In the genomic region with DNA sequence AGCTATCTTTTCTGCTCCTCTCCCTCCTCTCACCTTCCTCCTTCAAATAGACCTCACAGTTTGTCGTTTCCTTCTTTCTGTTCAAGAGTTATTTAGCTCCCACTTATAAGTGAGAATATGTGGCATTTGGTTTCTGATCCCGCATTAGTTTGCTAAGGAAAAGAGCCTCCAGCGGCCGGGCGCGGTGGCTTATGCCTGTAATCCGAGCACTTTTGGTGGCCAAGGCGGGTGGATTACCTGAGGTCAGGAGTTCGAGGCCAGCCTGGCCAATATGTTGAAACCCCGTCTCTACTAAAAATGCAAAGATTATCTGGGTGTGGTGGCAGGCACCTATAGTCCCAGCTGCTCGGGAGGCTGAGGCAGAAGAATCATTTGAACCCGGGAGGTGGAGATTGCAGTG, we compare ENCODE assay signal across 7 cellular contexts.
"Had no signal": no experiment of that assay in that cellular context is flagged by ENCODE, and none has a peak within 500 bp of the region (broad histone marks: within the 10 kb centered on the region; RNA-seq: fewer than 3 reads in every experiment).

No MANE protein-coding gene starts in this region.

- H3K4me3 ChIP-seq: K562 had no signal

- ATAC-seq: HepG2, K562 had no signal

- DNase-seq: IMR-90, KBM-7, KG1 had no signal

- H3K4me1 Mint-ChIP-seq: IgD-negative memory B cell had no signal

- H3K27me3 Mint-ChIP-seq: IgD-negative memory B cell had no signal

- H3K27ac ChIP-seq: HL-60 had no signal

- H3K4me3 Mint-ChIP-seq: IgD-negative memory B cell had no signal

- H3K27ac Mint-ChIP-seq: IgD-negative memory B cell had no signal

- H3K36me3 Mint-ChIP-seq: IgD-negative memory B cell had no signal
